ENCODE assay signal across 20 cellular contexts in genomic region chr12:31626270-31626669, GRCh38.
"Had no signal": no experiment of that assay in that cellular context is flagged by ENCODE, and none has a peak within 500 bp of the region (broad histone marks: within the 10 kb centered on the region; RNA-seq: fewer than 3 reads in every experiment).

No MANE protein-coding gene starts in this region.

- H3K27me3 ChIP-seq: body of pancreas, thyroid gland had no signal

- H3K4me1 Mint-ChIP-seq: activated CD4-positive, alpha-beta memory T cell treated with anti-CD3 and anti-CD28 coated beads, Interleukin-2, amount 10 ng/mL, durations not matched to agents 7 days and 5 days; activated naive CD8-positive, alpha-beta T cell treated with anti-CD3 and anti-CD28 coated beads, Interleukin-2, amount 10 ng/mL, durations not matched to agents 7 days and 5 days had no signal

- DNase-seq: activated CD4-positive, alpha-beta memory T cell treated with anti-CD3 and anti-CD28 coated beads, Interleukin-2, amount 10 ng/mL, durations not matched to agents 7 days and 5 days; activated CD4-positive, alpha-beta T cell treated with anti-CD3 and anti-CD28 coated beads for 4 hours; activated gamma-delta T cell treated with Interleukin-2 at 50 U/mL for 16 hours; activated naive CD8-positive, alpha-beta T cell treated with anti-CD3 and anti-CD28 coated beads, Interleukin-2, amount 10 ng/mL, durations not matched to agents 7 days and 5 days; activated T-cell treated with anti-CD3 and anti-CD28 coated beads, Interleukin-2, amount 50 U/mL, for 72 hours; body of pancreas; caudate nucleus; foreskin melanocyte; glutamatergic neuron; hippocampal formation; midbrain; psoas muscle; right cardiac atrium; small intestine; stimulated activated CD4-positive, alpha-beta T cell treated with anti-CD3 and anti-CD28 coated beads, Interleukin-15, amount 100 ng/mL, for 24 hours; stimulated activated CD4-positive, alpha-beta T cell treated with anti-CD3 and anti-CD28 coated beads, Interleukin-2, amount 100 ng/mL, for 48 hours; T1000; thyroid gland had no signal

- H3K9me3 ChIP-seq: body of pancreas, psoas muscle, thyroid gland had no signal

- H3K27me3 Mint-ChIP-seq: activated naive CD8-positive, alpha-beta T cell treated with anti-CD3 and anti-CD28 coated beads, Interleukin-2, amount 10 ng/mL, durations not matched to agents 7 days and 5 days had no signal

- H3K9me3 Mint-ChIP-seq: activated CD4-positive, alpha-beta memory T cell treated with anti-CD3 and anti-CD28 coated beads, Interleukin-2, amount 10 ng/mL, durations not matched to agents 7 days and 5 days; activated naive CD8-positive, alpha-beta T cell treated with anti-CD3 and anti-CD28 coated beads, Interleukin-2, amount 10 ng/mL, durations not matched to agents 7 days and 5 days; activated T-cell treated with anti-CD3 and anti-CD28 coated beads, Interleukin-2, amount 50 U/mL, for 72 hours had no signal

- ATAC-seq: activated T-cell treated with anti-CD3 and anti-CD28 coated beads, Interleukin-2, amount 50 U/mL, for 72 hours; body of pancreas; left lobe of liver; psoas muscle; right cardiac atrium had no signal

- H3K36me3 Mint-ChIP-seq: activated naive CD8-positive, alpha-beta T cell treated with anti-CD3 and anti-CD28 coated beads, Interleukin-2, amount 10 ng/mL, durations not matched to agents 7 days and 5 days had no signal

- H3K27ac ChIP-seq: body of pancreas, psoas muscle, thyroid gland had no signal

- H3K4me1 ChIP-seq: thyroid gland had no signal

- H3K4me3 Mint-ChIP-seq: activated CD4-positive, alpha-beta memory T cell treated with anti-CD3 and anti-CD28 coated beads, Interleukin-2, amount 10 ng/mL, durations not matched to agents 7 days and 5 days; activated naive CD8-positive, alpha-beta T cell treated with anti-CD3 and anti-CD28 coated beads, Interleukin-2, amount 10 ng/mL, durations not matched to agents 7 days and 5 days; activated T-cell treated with anti-CD3 and anti-CD28 coated beads, Interleukin-2, amount 50 U/mL, for 72 hours had no signal

- H3K36me3 ChIP-seq: thyroid gland had no signal

- H3K4me3 ChIP-seq: body of pancreas, lung, psoas muscle, thyroid gland had no signal

- H3K27ac Mint-ChIP-seq: activated CD4-positive, alpha-beta memory T cell treated with anti-CD3 and anti-CD28 coated beads, Interleukin-2, amount 10 ng/mL, durations not matched to agents 7 days and 5 days; activated naive CD8-positive, alpha-beta T cell treated with anti-CD3 and anti-CD28 coated beads, Interleukin-2, amount 10 ng/mL, durations not matched to agents 7 days and 5 days; activated T-cell treated with anti-CD3 and anti-CD28 coated beads, Interleukin-2, amount 50 U/mL, for 72 hours had no signal
